Comparison of ENCODE assay signal across 8 cellular contexts in the genomic region with DNA sequence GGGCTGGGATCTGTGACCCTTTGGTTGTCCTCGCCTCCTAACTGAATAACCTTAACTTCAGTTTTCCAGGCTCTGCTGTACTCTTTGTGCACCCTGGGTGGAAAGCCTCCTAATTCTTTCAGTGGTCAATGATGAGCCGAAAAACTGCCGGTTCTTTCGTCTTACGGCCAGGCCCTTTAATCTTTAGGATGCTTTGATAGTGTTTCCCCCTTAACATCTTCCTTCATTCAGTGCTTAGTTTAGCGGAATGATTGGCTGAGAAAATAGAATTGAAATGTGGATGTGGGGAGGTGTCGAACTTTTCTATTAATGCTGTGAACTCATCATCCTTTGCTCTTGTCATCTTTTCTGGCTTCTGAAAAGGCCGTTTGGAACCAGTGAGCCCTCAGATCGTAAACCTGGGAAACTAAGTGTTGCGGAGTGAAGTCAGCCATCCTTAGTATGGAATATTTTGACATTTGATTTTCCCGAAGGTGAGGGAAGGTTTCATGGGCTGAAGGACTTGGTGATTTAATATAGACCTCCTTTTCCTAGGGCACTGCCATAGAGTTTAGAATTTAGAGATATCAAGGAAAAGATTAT. TPM values are rescaled to one million over a fixed set of nuclear protein-coding genes. Genes with fewer than 3 reads are reported as not detected.
DNase-seq lines count a peak whose midpoint lies in the region; ATAC-seq and TF ChIP-seq lines count a peak whose summit lies in the region.

No MANE protein-coding gene starts in this region.

- in situ Hi-C loops in Caki2 (cut with HindIII; ENCODE audit: low pct_unique_long_range_greater_than_20kb, low sequenced_read_pairs), result no loop called here

- WGBS in testis, 2 donors, result 1 to 2% methylated on average over 11 of the region's 11 CpGs

- peaks cover 4% of the 10 kb centered on the region for H3K4me1 ChIP-seq in HUES6 (ENCODE audit: control insufficient read depth, insufficient read depth, low read length)
- peaks cover 4 to 18% of the 10 kb centered on the region in 2 donors for H3K4me1 ChIP-seq in ascending aorta
- peaks cover 18% of the 10 kb centered on the region for H3K4me1 ChIP-seq in testis

- no peak for TF ChIP-seq POLR2A in testis (IDR thresholded peaks at IDR 0.05)

- ATAC-seq in HG02885 (IDR thresholded peaks at IDR 0.05; ENCODE audit: poor library complexity, unreplicated experiment), result no peak

- peaks cover 36% of the 10 kb centered on the region for H3K36me3 ChIP-seq in HUES6 (ENCODE audit: control insufficient read depth, insufficient read depth, low read length)
- H3K36me3 ChIP-seq in ascending aorta, result peaks cover 9 to 15% of the 10 kb centered on the region in 2 donors
- no peaks in the 10 kb centered on the region for H3K36me3 ChIP-seq in testis (ENCODE audit: low read depth, missing control alignments)

- H3K27me3 ChIP-seq in HUES6 (ENCODE audit: control insufficient read depth, insufficient read depth, low read length) (no peaks in the 10 kb centered on the region), ascending aorta (no peaks in the 10 kb centered on the region), testis (no peaks in the 10 kb centered on the region)

- H3K4me3 ChIP-seq in HUES6 (ENCODE audit: low read depth, low read length), result peak overlapping the region; percentile 99
- H3K4me3 ChIP-seq in ascending aorta, result peak overlapping the region; percentile 86 to 96
- H3K4me3 ChIP-seq in testis, result peak overlapping the region; percentile 96 to 99

- intact Hi-C loops in ascending aorta (cut with DNase I) (loop anchor here (5.0 to 10.0 kb wide), 3 partner anchors 147 to 461 kb away; a partner anchor contains a TSS), testis (cut with DNase I; ENCODE audit: low total_unique reads) (no loop called here)

- peak overlapping the region; percentile 99 for H3K9ac ChIP-seq in HUES6 (ENCODE audit: low read length)

- TF ChIP-seq CTCF in ascending aorta (IDR thresholded peaks at IDR 0.05) (no peak), testis (IDR thresholded peaks at IDR 0.05) (no peak)

- H3K9me3 ChIP-seq in HUES6 (ENCODE audit: control insufficient read depth, insufficient read depth, low read depth, low read length) (no peaks in the 10 kb centered on the region), ascending aorta (no peaks in the 10 kb centered on the region), testis (no peaks in the 10 kb centered on the region)

- H3K27ac ChIP-seq in HUES6 (ENCODE audit: low read depth, low read length), result peak overlapping the region; percentile 98
- H3K27ac ChIP-seq in ascending aorta, result peak overlapping the region; percentile 93 to 98
- H3K27ac ChIP-seq in testis, result peak overlapping the region; percentile 82 to 95

- DNase-seq in Caki2 (ENCODE audit: low read depth), result peak; percentile 41
- no peak for DNase-seq in ascending aorta (ENCODE audit: low spot score in 2 of 2)
- DNase-seq in kidney tubule cell (ENCODE audit: low spot score), result peak; percentile 9
- no peak for DNase-seq in testis
- no peak for DNase-seq in activated CD4-positive, CD25-positive, alpha-beta regulatory T cell (lab: John Stamatoyannopoulos, UW)
- DNase-seq in NCI-H510A (lab: John Stamatoyannopoulos, UW), result no peak

RNA-seq across cellular contexts. Expression of a gene that starts 0.9 kb away (rescaled TPM):
- 194 and 210 TPM in 2 replicates for total RNA-seq in Caki2 (2014; rRNA removed; shearing (Covaris generic); ENCODE audit: low replicate concordance)
- total RNA-seq in ascending aorta, result 41.7 TPM
- total RNA-seq in testis, result 100 to 1,000 TPM; 110 to 115 TPM
- 104 TPM for polyA plus RNA-seq in testis (ENCODE audit: insufficient read depth, low read depth, low replicate concordance)

Comparison
In these comparisons a context has a peak if more than half of its experiments do, and no peak if none do; other contexts are left out.
1. DNase-seq: peak in Caki2 (single experiment) and kidney tubule cell (single experiment); none in ascending aorta (0 of 2), testis (single experiment), activated CD4-positive, CD25-positive, alpha-beta regulatory T cell (0 of 4) and NCI-H510A (single experiment).
2. Peak in every context shown above with its lines, with median percentiles within 50 percentile points of each other: H3K27ac ChIP-seq and H3K4me3 ChIP-seq.